ENCODE assay signal across 8 cellular contexts in the genomic region with DNA sequence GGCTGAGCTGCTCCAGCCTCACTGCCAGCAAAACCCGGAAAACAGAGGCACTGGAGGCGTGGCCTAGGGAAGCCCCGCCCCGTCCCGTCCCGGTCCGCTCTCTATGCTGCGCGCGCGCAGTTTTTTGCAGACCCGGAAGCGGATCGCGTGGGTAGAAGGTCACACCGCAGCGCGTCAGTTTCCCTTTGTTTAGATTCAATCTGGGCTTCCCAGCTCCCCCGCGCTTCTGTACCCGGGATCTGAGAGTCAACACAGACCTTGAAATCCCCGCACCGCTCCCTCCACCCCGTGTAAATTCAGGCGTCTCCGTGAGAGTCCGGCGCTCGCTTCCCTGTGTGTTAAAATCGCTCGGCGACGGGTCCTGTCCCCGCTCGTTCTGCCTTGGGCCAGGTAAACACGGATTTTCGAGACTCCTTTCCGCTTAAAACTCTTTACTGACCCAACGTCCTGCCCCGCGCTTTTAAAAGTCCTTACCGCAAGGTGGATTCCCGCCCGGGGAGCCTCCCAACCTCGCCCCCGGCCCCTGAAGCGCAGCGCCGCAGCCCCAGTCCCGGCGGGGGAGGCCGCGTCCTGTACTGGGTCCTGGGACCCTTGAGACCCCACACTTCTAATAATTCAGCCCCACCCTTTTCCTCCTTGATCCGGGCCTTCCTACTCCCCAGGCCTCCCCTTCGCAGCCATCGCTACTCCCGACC. TPM values are rescaled to one million over a fixed set of nuclear protein-coding genes. Genes with fewer than 3 reads are reported as not detected.
DNase-seq lines count a peak whose midpoint lies in the region; ATAC-seq, FAIRE-seq and TF ChIP-seq lines count a peak whose summit lies in the region.

A gene (plus strand): TSS at position 127 of the 695 bp plus-strand sequence. CDS start 12,930 bp downstream, outside the sequence.

- H3K4me1 Mint-ChIP-seq in CD14-positive monocyte, result peaks cover 11% of the 10 kb centered on the region

- TF ChIP-seq CTCF in CD14-positive monocyte (IDR thresholded peaks at IDR 0.05) (no peak), WI38 (IDR thresholded peaks at IDR 0.05; ENCODE audit: low read depth, low read length) (no peak), bronchial epithelial cell (IDR thresholded peaks at IDR 0.05; ENCODE audit: insufficient read depth, low read length, severe bottlenecking) (no peak)

- DNase-seq in CD14-positive monocyte (ENCODE audit: low spot score), result peak; percentile 82
- DNase-seq in NCI-H146 treated with DMSO at 0.1 percent for 48 hours (lab: John Stamatoyannopoulos, UW; ENCODE audit: unreplicated experiment), result peak; percentile 65
- DNase-seq in bronchial epithelial cell (ENCODE audit: low read depth), result peak; percentile 50
- DNase-seq in iPS-NIHi7 (ENCODE audit: extremely low spot score), result peak; percentile 91

- peaks cover 59 to 90% (median 87%) of the 10 kb centered on the region in 7 donors for H3K9me3 Mint-ChIP-seq in CD14-positive monocyte

- ATAC-seq in GM21786 (IDR thresholded peaks at IDR 0.05; ENCODE audit: unreplicated experiment) (peak; percentile 79), HG02884 (IDR thresholded peaks at IDR 0.05; ENCODE audit: unreplicated experiment) (no peak)

- intact Hi-C loops in CD14-positive monocyte (cut with micrococcal nuclease), result no loop called here

- H3K4me1 ChIP-seq in skeletal muscle satellite cell (ENCODE audit: control insufficient read depth, insufficient read depth, low read length), result no peaks in the 10 kb centered on the region

- FAIRE-seq in bronchial epithelial cell (lab: Jason Lieb, UNC), result no peak

- H3K27ac Mint-ChIP-seq in CD14-positive monocyte, result peak within 1 kb of the TSS; percentile 71 to 94 (median 90)

- H3K4me3 ChIP-seq in WI38 (ENCODE audit: low read depth, low read length), result peak within 1 kb of the TSS; percentile 93
- peak within 1 kb of the TSS; percentile 78 for H3K4me3 ChIP-seq in bronchial epithelial cell (ENCODE audit: low read depth, low read length)
- peak within 1 kb of the TSS; percentile 95 for H3K4me3 ChIP-seq in skeletal muscle satellite cell (ENCODE audit: low read length)

- H3K27me3 ChIP-seq in bronchial epithelial cell (ENCODE audit: control insufficient read depth, insufficient read depth, low read length) (no peaks in the 10 kb centered on the region), skeletal muscle satellite cell (ENCODE audit: control insufficient read depth, insufficient read depth, low read length) (no peaks in the 10 kb centered on the region)

- H3K4me3 Mint-ChIP-seq in CD14-positive monocyte, result peak within 1 kb of the TSS; percentile 97 to 98

- H3K36me3 Mint-ChIP-seq in CD14-positive monocyte, result peaks cover 4 to 10% of the 10 kb centered on the region in 2 donors

- H3K4me2 ChIP-seq in skeletal muscle satellite cell (ENCODE audit: low read length), result peak within 1 kb of the TSS; percentile 93

- peaks cover 21% of the 10 kb centered on the region for H3K9me3 ChIP-seq in skeletal muscle satellite cell (replicated peaks; ENCODE audit: low read length)

- H3K36me3 ChIP-seq in bronchial epithelial cell (ENCODE audit: control insufficient read depth, insufficient read depth, low read length) (no peaks in the 10 kb centered on the region), skeletal muscle satellite cell (ENCODE audit: insufficient read depth, low read length) (no peaks in the 10 kb centered on the region)

- H3K9ac ChIP-seq in skeletal muscle satellite cell (ENCODE audit: low read depth, low read length), result peak within 1 kb of the TSS; percentile 99

- H3K27me3 Mint-ChIP-seq in CD14-positive monocyte (ENCODE audit: low read depth in 3 of 3), result peaks cover 0 to 1% (median 0%) of the 10 kb centered on the region in 3 donors

RNA-seq across cellular contexts. Expression of the gene that starts here (rescaled TPM):
- polyA plus RNA-seq in CD14-positive monocyte, result not detected
- 1.3 and 1.4 TPM in 2 replicates for total RNA-seq in bronchial epithelial cell
- 1.5 and 2.2 TPM in 2 replicates for total RNA-seq in skeletal muscle satellite cell (2012; rRNA removed)

Comparison
In these comparisons a context has a peak if more than half of its experiments do, and no peak if none do; other contexts are left out.
1. Peak in DNase-seq in CD14-positive monocyte; RNA of the gene not detected or under 1 TPM.